In genomic region chr3:171809513-171810277, GRCh38 we compare ENCODE assay signal across 8 cellular contexts. TPM values are rescaled to one million over a fixed set of nuclear protein-coding genes. Genes with fewer than 3 reads are reported as not detected.
DNase-seq lines count a peak whose midpoint lies in the region; ATAC-seq lines count a peak whose summit lies in the region.

No MANE protein-coding gene starts in this region.

- DNase-seq in DMS53 treated with DMSO at 0.1 percent for 48 hours (lab: John Stamatoyannopoulos, UW; ENCODE audit: unreplicated experiment) (peak; percentile 78), HK-2 (ENCODE audit: unreplicated experiment) (peak; percentile 91), SJCRH30 (peak; percentile 64 to 65), cardiac septum (ENCODE audit: low spot score) (peak; percentile 91), trophoblast cell (no peak), KG1 (lab: John Stamatoyannopoulos, UW) (no peak)
- peak; percentile 57 for DNase-seq in activated naive CD8-positive, alpha-beta T cell treated with anti-CD3 and anti-CD28 coated beads for 36 hours

- H3K9me3 Mint-ChIP-seq in activated naive CD8-positive, alpha-beta T cell treated with anti-CD3 and anti-CD28 coated beads for 36 hours, result no peaks in the 10 kb centered on the region

- peak overlapping the region; percentile 27 for H2AFZ ChIP-seq in trophoblast cell (ENCODE audit: insufficient read depth, low read length, poor library complexity)

- peaks cover 3% of the 10 kb centered on the region; the same call in 1 of the 2 replicates for H3K4me1 ChIP-seq in SJCRH30
- H3K4me1 ChIP-seq in trophoblast cell (ENCODE audit: control insufficient read depth in 1 of 2, insufficient read depth in 2 of 2, low read length in 2 of 2), result peaks cover 0 to 7% of the 10 kb centered on the region in 2 experiments

- H3K23ac ChIP-seq in trophoblast cell (ENCODE audit: low read length), result no peak overlapping the region

- H3K79me1 ChIP-seq in trophoblast cell (ENCODE audit: low read length), result no peaks in the 10 kb centered on the region

- no peak overlapping the region for H3K4ac ChIP-seq in trophoblast cell (ENCODE audit: low read depth, low read length)

- peak overlapping the region; percentile 49 for H3K27ac ChIP-seq in SJCRH30
- H3K27ac ChIP-seq in trophoblast cell (ENCODE audit: low read depth, low read length), result no peak overlapping the region

- intact Hi-C loops in cardiac septum (cut with DNase I), result loop anchor here (1.0 to 2.0 kb wide), 2 partner anchors 20 to 229 kb away; partner anchors contain the start of gene FNDC3B

- H3K36me3 Mint-ChIP-seq in activated naive CD8-positive, alpha-beta T cell treated with anti-CD3 and anti-CD28 coated beads for 36 hours, result no peaks in the 10 kb centered on the region

- no peak overlapping the region for H3K27ac Mint-ChIP-seq in activated naive CD8-positive, alpha-beta T cell treated with anti-CD3 and anti-CD28 coated beads for 36 hours

- no peaks in the 10 kb centered on the region for H3K36me3 ChIP-seq in SJCRH30
- no peaks in the 10 kb centered on the region for H3K36me3 ChIP-seq in trophoblast cell (ENCODE audit: control insufficient read depth in 1 of 2, insufficient read depth in 2 of 2, low read length in 2 of 2)

- H3K9ac ChIP-seq in trophoblast cell (ENCODE audit: low read length), result peak overlapping the region; percentile 18

- WGBS in trophoblast cell (ENCODE audit: extremely low coverage, insufficient coverage, insufficient read length), result no CpG with 5 or more reads among the region's 52 CpGs

- no peak overlapping the region for H4K12ac ChIP-seq in trophoblast cell (ENCODE audit: low read depth, low read length)

- peak overlapping the region; percentile 64 for H3K4me3 ChIP-seq in SJCRH30
- H3K4me3 ChIP-seq in trophoblast cell (ENCODE audit: low read depth, low read length), result peak overlapping the region; percentile 60

- peak overlapping the region; percentile 76 for H3K4me3 Mint-ChIP-seq in activated naive CD8-positive, alpha-beta T cell treated with anti-CD3 and anti-CD28 coated beads for 36 hours

- no peaks in the 10 kb centered on the region for H3K79me2 ChIP-seq in trophoblast cell (ENCODE audit: control insufficient read depth, insufficient read depth, low read length, poor library complexity)

- H2BK120ac ChIP-seq in trophoblast cell (ENCODE audit: insufficient read depth, low read length, poor library complexity), result no peak overlapping the region

- peaks cover 57% of the 10 kb centered on the region for H3K27me3 Mint-ChIP-seq in activated naive CD8-positive, alpha-beta T cell treated with anti-CD3 and anti-CD28 coated beads for 36 hours

- H2BK12ac ChIP-seq in trophoblast cell (ENCODE audit: low read length), result no peak overlapping the region

- no peak overlapping the region for H2AK5ac ChIP-seq in trophoblast cell (ENCODE audit: low read length)

- peaks cover 18% of the 10 kb centered on the region for H3K4me1 Mint-ChIP-seq in activated naive CD8-positive, alpha-beta T cell treated with anti-CD3 and anti-CD28 coated beads for 36 hours

- H3K27me3 ChIP-seq in SJCRH30 (no peaks in the 10 kb centered on the region), trophoblast cell (ENCODE audit: insufficient read depth, low read length) (no peaks in the 10 kb centered on the region)

- H3K9me3 ChIP-seq in SJCRH30 (replicated peaks) (0 out of 2 replicates have a peak, but pooled peaks cover under 1% of the 10 kb centered on the region), trophoblast cell (ENCODE audit: insufficient read depth, low read depth, low read length) (no peaks in the 10 kb centered on the region)

- H2BK5ac ChIP-seq in trophoblast cell (ENCODE audit: low read depth, low read length, poor library complexity), result no peak overlapping the region

- peak overlapping the region; percentile 6 for H4K8ac ChIP-seq in trophoblast cell (ENCODE audit: low read depth, low read length)

- H3K14ac ChIP-seq in trophoblast cell (ENCODE audit: low read length), result peak overlapping the region; percentile 9

- peak overlapping the region; percentile 48 for H3K18ac ChIP-seq in trophoblast cell (ENCODE audit: low read length)

- H3K4me2 ChIP-seq in trophoblast cell (ENCODE audit: low read length), result peak overlapping the region; percentile 92

- peak; percentile 20 for ATAC-seq in GM19468 (IDR thresholded peaks at IDR 0.05; ENCODE audit: extremely low read depth, unreplicated experiment)

- peak overlapping the region; percentile 41 for H4K91ac ChIP-seq in trophoblast cell (ENCODE audit: low read depth, low read length)

RNA-seq across cellular contexts. Expression of gene PLD1, which starts 0.6 kb away (rescaled TPM):
- total RNA-seq in SJCRH30 (2014; rRNA removed; shearing (Covaris generic)), result 4.2 and 5.2 TPM in 2 replicates
- total RNA-seq in activated naive CD8-positive, alpha-beta T cell treated with anti-CD3 and anti-CD28 coated beads for 36 hours, result under 1 TPM; 0.18 to 0.52 TPM
- total RNA-seq in cardiac septum, result 56.5 TPM
- polyA plus RNA-seq in trophoblast cell (2013), result 1.1 and 1.4 TPM in 2 replicates

RNA-seq across cellular contexts. Expression of gene TMEM212, which starts 33.5 kb away (rescaled TPM):
- total RNA-seq in SJCRH30 (2014; rRNA removed; shearing (Covaris generic)), result not detected in 2 replicates
- not detected for total RNA-seq in activated naive CD8-positive, alpha-beta T cell treated with anti-CD3 and anti-CD28 coated beads for 36 hours
- total RNA-seq in cardiac septum, result not detected
- polyA plus RNA-seq in trophoblast cell (2013), result not detected in 2 replicates

Comparison
In these comparisons a context has a peak if more than half of its experiments do, and no peak if none do; other contexts are left out.
1. DNase-seq: peak in DMS53 treated with DMSO at 0.1 percent for 48 hours (single experiment), HK-2 (single experiment), SJCRH30 (2 of 2), activated naive CD8-positive, alpha-beta T cell treated with anti-CD3 and anti-CD28 coated beads for 36 hours (single experiment) and cardiac septum (single experiment); none in trophoblast cell (0 of 2) and KG1 (single experiment).